In genomic region chr2:102478686-102479470, GRCh38 we compare ENCODE assay signal across 1 cellular context.
TF ChIP-seq lines count a peak whose summit lies in the region.

No MANE protein-coding gene starts in this region.

TF ChIP-seq in HepG2, 621 proteins besides CTCF, POLR2A, EP300 and RAD21:
- TF ChIP-seq EEA1 (CRISPR knock-in tag; IDR thresholded peaks at IDR 0.05; ENCODE audit: borderline replicate concordance) (no peak), ZNF782 (CRISPR knock-in tag; IDR thresholded peaks at IDR 0.05; ENCODE audit: borderline replicate concordance) (no peak), AGO1 (IDR thresholded peaks at IDR 0.05; ENCODE audit: low read depth, low read length, poor library complexity, severe bottlenecking) (peak; percentile 48), ZNF124 (CRISPR knock-in tag; IDR thresholded peaks at IDR 0.05) (no peak)
